Comparison of ENCODE assay signal across 10 cellular contexts in genomic region chr12:2640709-2641108, GRCh38.
A peak's percentile ranks its signal among the peaks of the same experiment; 100 is the strongest.
DNase-seq lines count a peak whose midpoint lies in the region; FAIRE-seq and TF ChIP-seq lines count a peak whose summit lies in the region.
"Had no signal": no experiment of that assay in that cellular context is flagged by ENCODE, and none has a peak within 500 bp of the region (broad histone marks: within the 10 kb centered on the region; RNA-seq: fewer than 3 reads in every experiment).

No MANE protein-coding gene starts in this region.

- H3K36me3 Mint-ChIP-seq in immature natural killer cell, result peaks cover 0 to 4% (median 0%) of the 10 kb centered on the region in 3 donors

- no peaks in the 10 kb centered on the region for H3K9me3 Mint-ChIP-seq in immature natural killer cell
- H3K9me3 Mint-ChIP-seq: activated B cell treated with CpG ODN at 0.5 μM for 24 hours had no signal

- no peak overlapping the region for H3K9ac ChIP-seq in kidney (ENCODE audit: low read length in 2 of 2)

- POLR2A ChIA-PET in HEK293T (lab: Yijun Ruan, JAX), result interaction anchor here (0.5 kb wide), 1 partner anchor 250 kb away, joined by 3 read pairs; the partner anchor contains the start of gene TULP3

- CTCF ChIA-PET in HEK293T (lab: Yijun Ruan, JAX), result interaction anchor here (0.9 to 1.5 kb wide), 4 partner anchors 9 to 29 kb away, joined by 3 to 4 read pairs (median 4); no protein-coding TSS in a partner anchor

- H3K27me3 Mint-ChIP-seq in immature natural killer cell (ENCODE audit: low read depth in 3 of 3), result peaks cover 7 to 24% (median 12%) of the 10 kb centered on the region in 3 donors

- intact Hi-C loops in kidney (cut with DNase I), result no loop called here

- in situ Hi-C loops in astrocyte of the spinal cord (cut with HindIII; ENCODE audit: low sequenced_read_pairs), result no loop called here

- FAIRE-seq in kidney (lab: Jason Lieb, UNC), result no peak

- DNase-seq in activated T-cell treated with anti-CD3 and anti-CD28 coated beads for 48 hours (ENCODE audit: low read depth) (peak; percentile 24), astrocyte of the spinal cord (ENCODE audit: low read depth, low spot score) (peak; percentile 94), kidney (peak; percentile 89), superior temporal gyrus (ENCODE audit: extremely low spot score) (peak; percentile 46), GM19240 (ENCODE audit: insufficient read length, low spot score) (no peak), immature natural killer cell (no peak), HEK293T (ENCODE audit: extremely low spot score) (no peak)
- DNase-seq in activated T-cell treated with anti-CD3 and anti-CD28 coated beads, Interleukin-2, amount 50 U/mL, for 1 hour, result no peak
- DNase-seq: activated B cell treated with CpG ODN at 0.5 μM for 24 hours, DND-41 had no signal

- no peak overlapping the region for H3K27ac Mint-ChIP-seq in immature natural killer cell
- H3K27ac Mint-ChIP-seq: activated B cell treated with CpG ODN at 0.5 μM for 24 hours had no signal

- TF ChIP-seq CTCF in astrocyte of the spinal cord (IDR thresholded peaks at IDR 0.05; ENCODE audit: low read depth, low read length), result no peak
- no peak for TF ChIP-seq CTCF in kidney (IDR thresholded peaks at IDR 0.05; ENCODE audit: borderline replicate concordance, extremely low read depth, insufficient read depth)

- no peaks in the 10 kb centered on the region for H3K36me3 ChIP-seq in kidney (ENCODE audit: control insufficient read depth in 1 of 2, insufficient read depth in 2 of 2, low read length in 2 of 2)

- no peaks in the 10 kb centered on the region for H3K9me3 ChIP-seq in kidney (ENCODE audit: control insufficient read depth in 1 of 2, low read length in 2 of 2)

- H3K4me1 ChIP-seq in kidney (ENCODE audit: control insufficient read depth in 1 of 2, insufficient read depth in 1 of 2, low read depth in 1 of 2, low read length in 2 of 2), result no peaks in the 10 kb centered on the region

- H3K4me3 ChIP-seq in astrocyte of the spinal cord (ENCODE audit: low read depth, low read length) (no peak overlapping the region), kidney (ENCODE audit: low read length in 2 of 2) (no peak overlapping the region)

- H3K27ac ChIP-seq in kidney (ENCODE audit: low read depth in 2 of 2, low read length in 2 of 2), result peak overlapping the region in 1 of 2 donors; percentile 23

- H3K4me3 Mint-ChIP-seq in immature natural killer cell, result no peak overlapping the region
- H3K4me3 Mint-ChIP-seq: activated B cell treated with CpG ODN at 0.5 μM for 24 hours had no signal

- peaks cover 0 to 2% of the 10 kb centered on the region in 2 donors for H3K4me1 Mint-ChIP-seq in immature natural killer cell
- H3K4me1 Mint-ChIP-seq: activated B cell treated with CpG ODN at 0.5 μM for 24 hours had no signal

TF ChIP-seq in HEK293T, 16 proteins besides CTCF, POLR2A, EP300 and RAD21:
- TF ChIP-seq SP1 (IDR thresholded peaks at IDR 0.05) (no peak), CTBP1 (IDR thresholded peaks at IDR 0.05; ENCODE audit: borderline replicate concordance) (no peak), LEF1 (IDR thresholded peaks at IDR 0.05; ENCODE audit: borderline replicate concordance) (no peak), HDGF (IDR thresholded peaks at IDR 0.05; ENCODE audit: borderline replicate concordance) (no peak)

Comparison
In these comparisons a context has a peak if more than half of its experiments do, and no peak if none do; other contexts are left out.
1. DNase-seq: peak in activated T-cell treated with anti-CD3 and anti-CD28 coated beads for 48 hours (single experiment), astrocyte of the spinal cord (single experiment), kidney (single experiment) and superior temporal gyrus (single experiment); none in activated T-cell treated with anti-CD3 and anti-CD28 coated beads, Interleukin-2, amount 50 U/mL, for 1 hour (single experiment), GM19240 (single experiment), immature natural killer cell (0 of 3) and HEK293T (single experiment).